20 cellular contexts compared by ENCODE assay signal in the genomic region with DNA sequence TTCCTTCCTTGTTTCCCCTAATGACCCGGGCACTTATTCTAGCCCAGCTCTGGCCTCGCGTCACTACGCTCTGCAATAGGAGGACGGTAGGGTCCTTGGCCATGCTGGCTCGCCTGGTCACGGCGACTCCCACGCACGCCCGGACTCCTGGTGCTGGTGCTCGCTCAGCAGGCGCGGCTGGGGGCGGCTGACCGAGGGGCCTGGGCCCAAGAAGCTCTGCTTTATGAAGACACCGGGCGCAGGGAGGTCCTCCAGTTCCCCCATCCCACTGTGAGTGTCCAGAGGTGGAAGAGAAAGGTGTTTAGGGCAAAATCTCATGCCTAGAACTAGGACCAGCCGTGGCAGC. TPM values are rescaled to one million over a fixed set of nuclear protein-coding genes. Genes with fewer than 3 reads are reported as not detected.
DNase-seq lines count a peak whose midpoint lies in the region; ATAC-seq, FAIRE-seq and TF ChIP-seq lines count a peak whose summit lies in the region.
"Had no signal": no experiment of that assay in that cellular context is flagged by ENCODE, and none has a peak within 500 bp of the region (broad histone marks: within the 10 kb centered on the region; RNA-seq: fewer than 3 reads in every experiment).

No MANE protein-coding gene starts in this region.

- H2AK9ac ChIP-seq in IMR-90 (replicated peaks; ENCODE audit: low read depth, low read length, poor library complexity) = no peak overlapping the region

- H2BK20ac ChIP-seq in IMR-90 (ENCODE audit: low read depth, low read length) = no peak overlapping the region

- H3K18ac ChIP-seq in IMR-90 (ENCODE audit: low read depth, low read length) = no peak overlapping the region
- peak overlapping the region; percentile 44 for H3K18ac ChIP-seq in neuronal stem cell (ENCODE audit: low read length)

- peaks cover 3% of the 10 kb centered on the region; the same call in 1 of the 2 replicates for H3K4me1 ChIP-seq in IMR-90 (ENCODE audit: control insufficient read depth, insufficient read depth, low read length)
- H3K4me1 ChIP-seq in body of pancreas = no peaks in the 10 kb centered on the region
- peaks cover 0 to 6% of the 10 kb centered on the region in 2 donors for H3K4me1 ChIP-seq in neuronal stem cell (ENCODE audit: control insufficient read depth in 2 of 2, insufficient read depth in 1 of 2, low read depth in 1 of 2, low read length in 2 of 2)
- H3K4me1 ChIP-seq: BE2C had no signal

- CTCF ChIA-PET in IMR-90 (lab: Yijun Ruan, JAX) = no interaction called here

- H3K14ac ChIP-seq in IMR-90 (replicated peaks; ENCODE audit: low read depth, low read length) = no peak overlapping the region
- H3K14ac ChIP-seq in neuronal stem cell (ENCODE audit: low read length) = no peak overlapping the region

- no peak for ATAC-seq in IMR-90 (ENCODE audit: low read depth)
- peak; percentile 8 for ATAC-seq in body of pancreas
- no peak for ATAC-seq in GM19397 (IDR thresholded peaks at IDR 0.05; ENCODE audit: unreplicated experiment)
- ATAC-seq: GM12878 had no signal

- no peak overlapping the region for H3K4me3 ChIP-seq in IMR-90 (ENCODE audit: insufficient read depth, low read depth, low read length)
- no peak overlapping the region for H3K4me3 ChIP-seq in body of pancreas
- no peak overlapping the region for H3K4me3 ChIP-seq in neuronal stem cell (ENCODE audit: low read length in 2 of 2)
- H3K4me3 ChIP-seq: GM12878 had no signal

- TF ChIP-seq RAD21 in IMR-90 (IDR thresholded peaks at IDR 0.05; ENCODE audit: low read length) = no peak

- H2AK5ac ChIP-seq in IMR-90 (ENCODE audit: low read depth, low read length) (no peak overlapping the region), neuronal stem cell (ENCODE audit: low read depth, low read length) (peak overlapping the region; percentile 45)

- 0 out of 2 replicates have a peak, but pooled peaks cover 2% of the 10 kb centered on the region for H3K9me1 ChIP-seq in IMR-90 (ENCODE audit: insufficient read depth, low read length)

- H4K8ac ChIP-seq in IMR-90 (ENCODE audit: low read depth in 2 of 2, low read length in 2 of 2) (no peak overlapping the region), neuronal stem cell (ENCODE audit: low read depth, low read length) (no peak overlapping the region)

- TF ChIP-seq POLR2A in IMR-90 (IDR thresholded peaks at IDR 0.05; ENCODE audit: low read depth, low read length) = no peak
- no peak for TF ChIP-seq POLR2A in body of pancreas (IDR thresholded peaks at IDR 0.05)

- no peak overlapping the region for H3K4me2 ChIP-seq in IMR-90 (ENCODE audit: low read depth, low read length)
- H3K4me2 ChIP-seq in neuronal stem cell (ENCODE audit: insufficient read depth, low read length, poor library complexity, severe bottlenecking) = no peak overlapping the region

- H4K5ac ChIP-seq in IMR-90 (ENCODE audit: low read depth, low read length) = no peak overlapping the region

- no TSS peak for BruUV-seq in IMR-90 (replicated peaks; lab: Mats Ljungman, UMichigan)

- no peak overlapping the region for H2BK120ac ChIP-seq in IMR-90 (ENCODE audit: low read depth, low read length)
- peak overlapping the region; percentile 12 for H2BK120ac ChIP-seq in neuronal stem cell (ENCODE audit: low read depth, low read length)

- no peak overlapping the region for H4K91ac ChIP-seq in IMR-90 (ENCODE audit: insufficient read depth, low read depth, low read length)
- no peak overlapping the region for H4K91ac ChIP-seq in neuronal stem cell (ENCODE audit: low read depth, low read length, poor library complexity)

- H3K23ac ChIP-seq in IMR-90 (ENCODE audit: low read depth, low read length) = no peak overlapping the region
- no peak overlapping the region for H3K23ac ChIP-seq in neuronal stem cell (ENCODE audit: low read depth, low read length, poor library complexity)

- peak; percentile 76 for FAIRE-seq in urothelium cell line (lab: Jason Lieb, UNC)
- FAIRE-seq: A204.1, GM12878, H1 had no signal

- H2BK5ac ChIP-seq in IMR-90 (ENCODE audit: low read depth, low read length, poor library complexity, severe bottlenecking) = no peak overlapping the region
- H2BK5ac ChIP-seq in neuronal stem cell (ENCODE audit: low read length) = no peak overlapping the region

- POLR2A ChIA-PET in IMR-90 (lab: Charles Lee; ENCODE audit: unreplicated experiment) = no interaction called here

- WGBS in IMR-90 (ENCODE audit: extremely low coverage in 2 of 2, insufficient read length in 1 of 2), 2 experiments = 86% methylated on average over 1 of the region's 19 CpGs; no CpG with 5 or more reads in 1 of the 2 experiments
- 92 to 93% methylated on average over 5 to 19 of the region's 19 CpGs for WGBS in body of pancreas, 2 donors
- no CpG with 5 or more reads among the region's 19 CpGs for WGBS in neuronal stem cell (ENCODE audit: extremely low coverage in 2 of 2, insufficient read length in 2 of 2, insufficient replicate concordance in 1 of 2), 2 donors

- H3K27me3 ChIP-seq in IMR-90 (ENCODE audit: control insufficient read depth, insufficient read depth, low read length) = no peaks in the 10 kb centered on the region; the same call in 1 of the 2 replicates
- no peaks in the 10 kb centered on the region for H3K27me3 ChIP-seq in body of pancreas
- no peaks in the 10 kb centered on the region for H3K27me3 ChIP-seq in neuronal stem cell (ENCODE audit: control insufficient read depth in 3 of 3, insufficient read depth in 3 of 3, low read depth in 1 of 3, low read length in 3 of 3)
- H3K27me3 ChIP-seq: BE2C had no signal

- in situ Hi-C loops in IMR-90 (cut with MboI; ENCODE audit: low sequenced_read_pairs) = no loop called here

- H3K56ac ChIP-seq in IMR-90 (ENCODE audit: extremely low read depth, insufficient read depth, low read length) = no peak overlapping the region

- no peak overlapping the region for H3K27ac ChIP-seq in IMR-90 (ENCODE audit: insufficient read depth, low read length)
- peak overlapping the region in 3 of 4 donors; percentile 27 to 50 (median 44) for H3K27ac ChIP-seq in body of pancreas
- no peak overlapping the region for H3K27ac ChIP-seq in neuronal stem cell (replicated peaks; ENCODE audit: low read length)

- intact Hi-C loops in IMR-90 (cut with micrococcal nuclease) = no loop called here
- intact Hi-C loops in body of pancreas (cut with DNase I) = no loop called here

- H3K36me3 ChIP-seq in IMR-90 (ENCODE audit: control insufficient read depth, insufficient read depth, low read length) = no peaks in the 10 kb centered on the region
- H3K36me3 ChIP-seq in body of pancreas (replicated peaks in 1 of 2; ENCODE audit: insufficient read depth in 1 of 2, low read depth in 2 of 2) = no peaks in the 10 kb centered on the region
- H3K36me3 ChIP-seq in neuronal stem cell (replicated peaks in 1 of 2; ENCODE audit: control insufficient read depth in 2 of 2, insufficient read depth in 2 of 2, low read length in 2 of 2) = no peaks in the 10 kb centered on the region
- H3K36me3 ChIP-seq: BE2C had no signal

- H2BK12ac ChIP-seq in neuronal stem cell (ENCODE audit: low read length) = no peak overlapping the region

- TF ChIP-seq CTCF in IMR-90 (conservative IDR thresholded peaks at IDR 0.05; ENCODE audit: low read depth, low read length) = no peak
- no peak for TF ChIP-seq CTCF in body of pancreas (IDR thresholded peaks at IDR 0.05)

- no peak overlapping the region for H2BK15ac ChIP-seq in IMR-90 (ENCODE audit: low read depth, low read length)
- H2BK15ac ChIP-seq in neuronal stem cell (ENCODE audit: low read length) = peak overlapping the region; percentile 7

- H4K20me1 ChIP-seq in IMR-90 (ENCODE audit: insufficient read depth, low read length) = no peaks in the 10 kb centered on the region

- DNase-seq in IMR-90 (no peak), body of pancreas (no peak), neuronal stem cell (ENCODE audit: low spot score) (no peak), urothelium cell line (ENCODE audit: low spot score) (no peak), NCI-H146 (lab: John Stamatoyannopoulos, UW) (no peak)
- DNase-seq: ACHN; BE2C; C1 segment of cervical spinal cord; CD4-positive, CD25-positive, alpha-beta regulatory T cell; CD8-positive, alpha-beta memory T cell; COR-L47; DMS 273 treated with DMSO at 0.1 percent for 48 hours; DMS53; DND-41; EL; H9 had no signal

- H3K79me1 ChIP-seq in IMR-90 (ENCODE audit: low read depth in 1 of 2, low read length in 2 of 2) (no peaks in the 10 kb centered on the region), neuronal stem cell (ENCODE audit: low read depth, low read length) (no peaks in the 10 kb centered on the region)

- dilution Hi-C loops in IMR-90 (cut with HindIII; ENCODE audit: low sequenced_read_pairs, unreplicated experiment) = no loop called here

- H3K9ac ChIP-seq in IMR-90 (ENCODE audit: low read depth, low read length) = no peak overlapping the region
- no peak overlapping the region for H3K9ac ChIP-seq in neuronal stem cell (ENCODE audit: low read depth, low read length, poor library complexity)

- peak overlapping the region; percentile 14 for H2AFZ ChIP-seq in IMR-90 (replicated peaks; ENCODE audit: low read length, poor library complexity)
- H2AFZ ChIP-seq in neuronal stem cell (ENCODE audit: low read length) = no peak overlapping the region

- H3K4ac ChIP-seq in IMR-90 (ENCODE audit: low read depth, low read length) (no peak overlapping the region), neuronal stem cell (ENCODE audit: low read length) (no peak overlapping the region)

- no peaks in the 10 kb centered on the region for H3K9me3 ChIP-seq in IMR-90 (ENCODE audit: control insufficient read depth, insufficient read depth, low read length)
- no peaks in the 10 kb centered on the region for H3K9me3 ChIP-seq in body of pancreas
- no peaks in the 10 kb centered on the region for H3K9me3 ChIP-seq in neuronal stem cell (replicated peaks in 1 of 2; ENCODE audit: control insufficient read depth in 2 of 2, insufficient read depth in 1 of 2, low read depth in 1 of 2, low read length in 2 of 2)
- H3K9me3 ChIP-seq: BE2C had no signal

TF ChIP-seq in IMR-90, 13 proteins besides CTCF, POLR2A, EP300 and RAD21 (continues in another document):
- TF ChIP-seq, protein P1, sequence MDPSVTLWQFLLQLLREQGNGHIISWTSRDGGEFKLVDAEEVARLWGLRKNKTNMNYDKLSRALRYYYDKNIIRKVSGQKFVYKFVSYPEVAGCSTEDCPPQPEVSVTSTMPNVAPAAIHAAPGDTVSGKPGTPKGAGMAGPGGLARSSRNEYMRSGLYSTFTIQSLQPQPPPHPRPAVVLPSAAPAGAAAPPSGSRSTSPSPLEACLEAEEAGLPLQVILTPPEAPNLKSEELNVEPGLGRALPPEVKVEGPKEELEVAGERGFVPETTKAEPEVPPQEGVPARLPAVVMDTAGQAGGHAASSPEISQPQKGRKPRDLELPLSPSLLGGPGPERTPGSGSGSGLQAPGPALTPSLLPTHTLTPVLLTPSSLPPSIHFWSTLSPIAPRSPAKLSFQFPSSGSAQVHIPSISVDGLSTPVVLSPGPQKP (IDR thresholded peaks at IDR 0.05; ENCODE audit: borderline replicate concordance, low read depth, low read length) = no peak
- TF ChIP-seq MAFK (IDR thresholded peaks at IDR 0.05; ENCODE audit: low read depth, low read length) = no peak
- no peak for TF ChIP-seq CHD1 (IDR thresholded peaks at IDR 0.05; ENCODE audit: low read depth, low read length)

RNA-seq across cellular contexts. Expression of a gene that starts 54.2 kb away (rescaled TPM):
- total RNA-seq in IMR-90 (2012; rRNA removed) (21.4 and 31.2 TPM in 2 replicates), body of pancreas (10 to 100 TPM; 31.6 to 47.5 TPM)
- polyA plus RNA-seq in IMR-90 (2012; rRNA removed) = 26.4 and 30.1 TPM in 2 replicates
- polyA plus RNA-seq in IMR-90 (2012; cell fraction: cytosol; rRNA removed) = 9.1 and 20.2 TPM in 2 replicates
- polyA plus RNA-seq in IMR-90 (2012; cell fraction: nucleus; rRNA removed; ENCODE audit: low replicate concordance) = 5.8 and 34.8 TPM in 2 replicates
- polyA plus RNA-seq in neuronal stem cell (2013, experiment 1 of 2) = 25.9 TPM
- 26.0 TPM for polyA plus RNA-seq in neuronal stem cell (2013, experiment 2 of 2)

Comparison
In these comparisons a context has a peak if more than half of its experiments do, and no peak if none do; other contexts are left out.
1. H3K27ac ChIP-seq: peak in body of pancreas (3 of 4); none in IMR-90 (single experiment) and neuronal stem cell (single experiment).